ENCODE assay signal across 8 cellular contexts in genomic region chr7:105531797-105532671, GRCh38. TPM values are rescaled to one million over a fixed set of nuclear protein-coding genes. Genes with fewer than 3 reads are reported as not detected.
DNase-seq lines count a peak whose midpoint lies in the region; ATAC-seq, FAIRE-seq and TF ChIP-seq lines count a peak whose summit lies in the region.

TSS of gene RINT1 (plus strand) at chr7:105532201. CDS start at chr7:105532316, 115 bp downstream.

- H3K4me3 ChIP-seq in HUES64 (ENCODE audit: low read length) (peak within 1 kb of the TSS; percentile 92), OCI-LY3 (ENCODE audit: low read length) (peak within 1 kb of the TSS; percentile 92), endothelial cell of umbilical vein (replicated peaks in 1 of 3; ENCODE audit: insufficient read depth in 1 of 3, low read depth in 1 of 3, low read length in 3 of 3) (peak within 1 kb of the TSS; percentile 69 to 87 (median 70)), mucosa of descending colon (peak within 1 kb of the TSS; percentile 90)

- peak; percentile 69 for TF ChIP-seq CTCF in OCI-LY3 (IDR thresholded peaks at IDR 0.05; ENCODE audit: low read depth, low read length)
- peak; percentile 73 to 92 for TF ChIP-seq CTCF in endothelial cell of umbilical vein (IDR thresholded peaks at IDR 0.05; ENCODE audit: extremely low read depth in 1 of 2, insufficient read depth in 1 of 2, low read depth in 1 of 2, low read length in 2 of 2)
- no peak for TF ChIP-seq CTCF in mucosa of descending colon (IDR thresholded peaks at IDR 0.05)

- no peaks in the 10 kb centered on the region for H3K27me3 ChIP-seq in HUES64 (ENCODE audit: insufficient read depth, low read length)
- H3K27me3 ChIP-seq in OCI-LY3 (ENCODE audit: low read depth, low read length): no peaks in the 10 kb centered on the region
- no peaks in the 10 kb centered on the region for H3K27me3 ChIP-seq in endothelial cell of umbilical vein (ENCODE audit: control insufficient read depth in 2 of 2, insufficient read depth in 2 of 2, low read length in 2 of 2)

- POLR2A ChIA-PET in endothelial cell of umbilical vein (lab: Charles Lee): interaction anchor here (0.6 kb wide), 2 partner anchors 18 to 36 kb away, joined by 4 to 5 read pairs; no protein-coding TSS in a partner anchor

- TSS peak; percentile 63 for BruUV-seq in endothelial cell of umbilical vein (replicated peaks; lab: Mats Ljungman, UMichigan)

- H3K79me2 ChIP-seq in OCI-LY3 (ENCODE audit: low read length) (peaks cover 30% of the 10 kb centered on the region), endothelial cell of umbilical vein (ENCODE audit: control insufficient read depth, insufficient read depth, low read length) (peaks cover 29% of the 10 kb centered on the region)

- peak; percentile 99 for TF ChIP-seq POLR2A in endothelial cell of umbilical vein (IDR thresholded peaks at IDR 0.05; ENCODE audit: low read depth, low read length)

- peak within 1 kb of the TSS; percentile 72 for H3K27ac ChIP-seq in HUES64 (ENCODE audit: low read depth, low read length)
- peak within 1 kb of the TSS; percentile 51 for H3K27ac ChIP-seq in OCI-LY3 (ENCODE audit: low read length)
- H3K27ac ChIP-seq in endothelial cell of umbilical vein (ENCODE audit: insufficient read depth, low read depth, low read length): peak within 1 kb of the TSS; percentile 42

- H3K36me3 ChIP-seq in HUES64 (ENCODE audit: insufficient read depth, low read length): peaks cover 20% of the 10 kb centered on the region
- H3K36me3 ChIP-seq in OCI-LY3 (replicated peaks; ENCODE audit: low read depth, low read length): peaks cover 2% of the 10 kb centered on the region
- peaks cover 0 to 4% of the 10 kb centered on the region in 2 experiments for H3K36me3 ChIP-seq in endothelial cell of umbilical vein (ENCODE audit: control insufficient read depth in 2 of 2, extremely low read depth in 1 of 2, insufficient read depth in 2 of 2, low read length in 2 of 2)
- no peaks in the 10 kb centered on the region for H3K36me3 ChIP-seq in mucosa of descending colon (ENCODE audit: low read depth)

- H2AFZ ChIP-seq in OCI-LY3 (ENCODE audit: low read depth, low read length): peak within 1 kb of the TSS; percentile 85
- peak within 1 kb of the TSS; percentile 94 for H2AFZ ChIP-seq in endothelial cell of umbilical vein (ENCODE audit: low read depth, low read length)

- peak within 1 kb of the TSS; percentile 98 for H3K4me2 ChIP-seq in OCI-LY3 (ENCODE audit: low read length)
- peak within 1 kb of the TSS; percentile 85 for H3K4me2 ChIP-seq in endothelial cell of umbilical vein (ENCODE audit: insufficient read depth, low read length)

- CTCF ChIA-PET in endothelial cell of umbilical vein (lab: Charles Lee): interaction anchor here (0.6 to 1.8 kb wide), 30 partner anchors 9 to 551 kb away, joined by 3 to 10 read pairs (median 4); partner anchors contain the start of genes EFCAB10 and PUS7

- DNase-seq in DMS 273 treated with DMSO at 0.1 percent for 48 hours (lab: John Stamatoyannopoulos, UW) (peak; percentile 87), endothelial cell of umbilical vein (ENCODE audit: low read depth, low spot score) (peak; percentile 93), mucosa of descending colon (peak; percentile 94 to 95 (median 95))
- peak; percentile 93 for DNase-seq in activated CD8-positive, alpha-beta memory T cell treated with anti-CD3 and anti-CD28 coated beads, Interleukin-2, amount 50 U/mL, for 48 hours
- DNase-seq in stimulated activated CD8-positive, alpha-beta memory T cell treated with anti-CD3 and anti-CD28 coated beads, Interleukin-4, amount 100 ng/mL, for 24 hours (ENCODE audit: low read depth): peak; percentile 83

- WGBS in HUES64: 3% methylated on average over 42 of the region's 42 CpGs

- H3K9ac ChIP-seq in HUES64 (ENCODE audit: low read depth, low read length) (peak within 1 kb of the TSS; percentile 89), OCI-LY3 (ENCODE audit: low read length) (peak within 1 kb of the TSS; percentile 89), endothelial cell of umbilical vein (replicated peaks; ENCODE audit: extremely low read depth, insufficient read depth, low read length) (peak within 1 kb of the TSS; percentile 88)

- no peaks in the 10 kb centered on the region for H3K9me1 ChIP-seq in endothelial cell of umbilical vein (replicated peaks; ENCODE audit: control insufficient read depth, extremely low read depth, insufficient read depth, low read length)

- peaks cover 7% of the 10 kb centered on the region; the same call in 1 of the 2 replicates for H3K4me1 ChIP-seq in HUES64 (ENCODE audit: insufficient read depth, low read length)
- peaks cover 10% of the 10 kb centered on the region for H3K4me1 ChIP-seq in OCI-LY3 (ENCODE audit: low read length)
- peaks cover 11% of the 10 kb centered on the region for H3K4me1 ChIP-seq in endothelial cell of umbilical vein (ENCODE audit: control insufficient read depth, extremely low read depth, insufficient read depth, low read length)
- H3K4me1 ChIP-seq in mucosa of descending colon (ENCODE audit: low read depth): peaks cover 11% of the 10 kb centered on the region

- ATAC-seq in GM21447 (IDR thresholded peaks at IDR 0.05; ENCODE audit: unreplicated experiment) (peak; percentile 90), mucosa of descending colon (peak; percentile 99)

- intact Hi-C loops in endothelial cell of umbilical vein (cut with micrococcal nuclease): loop anchor here (2.0 kb wide), 1 partner anchor 21 kb away; no protein-coding TSS in a partner anchor
- intact Hi-C loops in mucosa of descending colon (cut with DNase I, micrococcal nuclease): no loop called here

- H4K20me1 ChIP-seq in OCI-LY3 (ENCODE audit: insufficient read depth, low read length): no peaks in the 10 kb centered on the region
- no peaks in the 10 kb centered on the region for H4K20me1 ChIP-seq in endothelial cell of umbilical vein (replicated peaks; ENCODE audit: control insufficient read depth, extremely low read depth, insufficient read depth, low read length)

- dilution Hi-C loops in endothelial cell of umbilical vein (cut with MboI; ENCODE audit: extremely low pct_ligation_motif_present, low sequenced_read_pairs): no loop called here

- FAIRE-seq in endothelial cell of umbilical vein (lab: Jason Lieb, UNC): peak; percentile 92

- H3K9me3 ChIP-seq in HUES64 (ENCODE audit: insufficient read depth, low read depth, low read length) (no peaks in the 10 kb centered on the region), OCI-LY3 (ENCODE audit: insufficient read depth, low read length) (no peaks in the 10 kb centered on the region), endothelial cell of umbilical vein (replicated peaks; ENCODE audit: control insufficient read depth, insufficient read depth, low read length) (no peaks in the 10 kb centered on the region), mucosa of descending colon (no peaks in the 10 kb centered on the region)

TF ChIP-seq in endothelial cell of umbilical vein, 7 proteins besides CTCF, POLR2A, EP300 and RAD21:
- TF ChIP-seq GATA2 (IDR thresholded peaks at IDR 0.05; ENCODE audit: insufficient read depth, insufficient read length, low read depth, low read length) (no peak), FOS (IDR thresholded peaks at IDR 0.05; ENCODE audit: borderline replicate concordance, insufficient read depth, low read length) (peak; percentile 8), POLR2AphosphoS5 (IDR thresholded peaks at IDR 0.05; ENCODE audit: insufficient read depth, low read depth, low read length) (peak; percentile 97)
TF ChIP-seq in endothelial cell of umbilical vein: peak in this region for 2.

RNA-seq across cellular contexts. Expression of gene RINT1, which starts in this region (rescaled TPM):
- 18.8 TPM for polyA plus RNA-seq in HUES64 (2013, experiment 1 of 2)
- 19.6 TPM for polyA plus RNA-seq in HUES64 (2013, experiment 2 of 2)
- total RNA-seq in endothelial cell of umbilical vein: 23.4 and 24.8 TPM in 2 replicates
- 8.9 and 10.8 TPM in 2 replicates for polyA plus RNA-seq in endothelial cell of umbilical vein
- 9.7 and 11.0 TPM in 2 replicates for polyA plus RNA-seq in endothelial cell of umbilical vein (2011; cell fraction: cytosol; rRNA removed)
- 37.1 and 47.6 TPM in 2 replicates for polyA plus RNA-seq in endothelial cell of umbilical vein (2011; cell fraction: nucleus; rRNA removed)
- 15.5 and 25.1 TPM in 2 replicates for polyA plus RNA-seq in endothelial cell of umbilical vein (2012)
- 21.7 and 22.0 TPM in 2 replicates for polyA minus RNA-seq in endothelial cell of umbilical vein
- polyA minus RNA-seq in endothelial cell of umbilical vein (2011; cell fraction: cytosol; rRNA and poly(A)+ RNA removed): 13.9 TPM
- 28.3 and 28.6 TPM in 2 replicates for polyA minus RNA-seq in endothelial cell of umbilical vein (2011; cell fraction: nucleus; rRNA and poly(A)+ RNA removed)
- 10 to 100 TPM; 12.4 to 15.6 (median 13.6) TPM for total RNA-seq in mucosa of descending colon

Comparison
In these comparisons a context has a peak if more than half of its experiments do, and no peak if none do; other contexts are left out.
1. Peak in every context shown above with its lines: DNase-seq, ATAC-seq, H3K4me3 ChIP-seq and H3K27ac ChIP-seq.